1 cellular context compared by ENCODE assay signal in the genomic region with DNA sequence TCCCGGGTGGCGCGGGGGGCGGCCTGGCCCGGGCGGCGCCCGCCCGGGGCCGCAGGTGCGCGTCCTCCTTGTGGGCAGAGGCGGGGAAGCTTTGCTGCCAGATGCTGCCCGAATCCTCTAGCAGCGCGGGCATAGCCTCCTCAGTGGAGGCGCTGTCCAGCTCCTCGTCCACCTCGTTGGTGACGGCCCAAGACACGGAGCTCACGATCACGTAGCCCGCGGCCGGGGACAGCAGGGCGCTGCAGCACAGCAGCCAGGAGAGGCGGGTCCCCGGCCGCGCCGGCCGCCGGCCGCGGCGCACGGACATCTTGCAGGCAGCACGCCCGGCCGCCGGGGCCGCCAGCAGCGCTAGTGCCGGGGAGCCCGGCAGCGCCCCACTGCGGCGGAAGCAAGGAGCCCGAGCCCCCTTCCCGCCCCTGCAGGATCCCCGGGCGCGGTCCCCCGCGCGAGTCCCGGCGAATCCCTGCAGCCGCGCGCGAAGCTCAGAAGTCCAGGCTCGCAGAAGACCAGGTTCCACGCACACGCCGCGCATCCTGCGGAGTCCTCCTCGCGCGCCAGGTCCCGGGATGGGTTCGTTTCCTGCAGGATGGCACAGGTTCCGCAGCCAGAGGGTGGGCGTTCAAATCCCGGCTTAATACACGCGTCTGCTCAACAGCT.
TF ChIP-seq lines count a peak whose summit lies in the region.

A gene with protein sequence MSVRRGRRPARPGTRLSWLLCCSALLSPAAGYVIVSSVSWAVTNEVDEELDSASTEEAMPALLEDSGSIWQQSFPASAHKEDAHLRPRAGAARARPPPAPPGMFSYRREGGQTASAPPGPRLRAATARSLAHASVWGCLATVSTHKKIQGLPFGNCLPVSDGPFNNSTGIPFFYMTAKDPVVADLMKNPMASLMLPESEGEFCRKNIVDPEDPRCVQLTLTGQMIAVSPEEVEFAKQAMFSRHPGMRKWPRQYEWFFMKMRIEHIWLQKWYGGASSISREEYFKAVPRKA (minus strand): TSS at position 353 of the 657 bp plus-strand sequence. CDS start 46 bp downstream, at position 307.

TF ChIP-seq in HepG2, 621 proteins besides CTCF, POLR2A, EP300 and RAD21 (continued from another document):
- TF ChIP-seq, protein P1, sequence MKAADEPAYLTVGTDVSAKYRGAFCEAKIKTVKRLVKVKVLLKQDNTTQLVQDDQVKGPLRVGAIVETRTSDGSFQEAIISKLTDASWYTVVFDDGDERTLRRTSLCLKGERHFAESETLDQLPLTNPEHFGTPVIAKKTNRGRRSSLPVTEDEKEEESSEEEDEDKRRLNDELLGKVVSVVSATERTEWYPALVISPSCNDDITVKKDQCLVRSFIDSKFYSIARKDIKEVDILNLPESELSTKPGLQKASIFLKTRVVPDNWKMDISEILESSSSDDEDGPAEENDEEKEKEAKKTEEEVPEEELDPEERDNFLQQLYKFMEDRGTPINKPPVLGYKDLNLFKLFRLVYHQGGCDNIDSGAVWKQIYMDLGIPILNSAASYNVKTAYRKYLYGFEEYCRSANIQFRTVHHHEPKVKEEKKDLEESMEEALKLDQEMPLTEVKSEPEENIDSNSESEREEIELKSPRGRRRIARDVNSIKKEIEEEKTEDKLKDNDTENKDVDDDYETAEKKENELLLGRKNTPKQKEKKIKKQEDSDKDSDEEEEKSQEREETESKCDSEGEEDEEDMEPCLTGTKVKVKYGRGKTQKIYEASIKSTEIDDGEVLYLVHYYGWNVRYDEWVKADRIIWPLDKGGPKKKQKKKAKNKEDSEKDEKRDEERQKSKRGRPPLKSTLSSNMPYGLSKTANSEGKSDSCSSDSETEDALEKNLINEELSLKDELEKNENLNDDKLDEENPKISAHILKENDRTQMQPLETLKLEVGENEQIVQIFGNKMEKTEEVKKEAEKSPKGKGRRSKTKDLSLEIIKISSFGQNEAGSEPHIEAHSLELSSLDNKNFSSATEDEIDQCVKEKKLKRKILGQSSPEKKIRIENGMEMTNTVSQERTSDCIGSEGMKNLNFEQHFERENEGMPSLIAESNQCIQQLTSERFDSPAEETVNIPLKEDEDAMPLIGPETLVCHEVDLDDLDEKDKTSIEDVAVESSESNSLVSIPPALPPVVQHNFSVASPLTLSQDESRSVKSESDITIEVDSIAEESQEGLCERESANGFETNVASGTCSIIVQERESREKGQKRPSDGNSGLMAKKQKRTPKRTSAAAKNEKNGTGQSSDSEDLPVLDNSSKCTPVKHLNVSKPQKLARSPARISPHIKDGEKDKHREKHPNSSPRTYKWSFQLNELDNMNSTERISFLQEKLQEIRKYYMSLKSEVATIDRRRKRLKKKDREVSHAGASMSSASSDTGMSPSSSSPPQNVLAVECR (CRISPR knock-in tag; IDR thresholded peaks at IDR 0.05; ENCODE audit: borderline replicate concordance), result no peak
- TF ChIP-seq ZNF34 (CRISPR knock-in tag; IDR thresholded peaks at IDR 0.05; ENCODE audit: borderline replicate concordance) (no peak), ZNF3 (CRISPR knock-in tag; IDR thresholded peaks at IDR 0.05) (no peak), SRSF1 (optimal IDR thresholded peaks at IDR 0.05; ENCODE audit: low read depth, low read length) (no peak)
- TF ChIP-seq, protein P2, sequence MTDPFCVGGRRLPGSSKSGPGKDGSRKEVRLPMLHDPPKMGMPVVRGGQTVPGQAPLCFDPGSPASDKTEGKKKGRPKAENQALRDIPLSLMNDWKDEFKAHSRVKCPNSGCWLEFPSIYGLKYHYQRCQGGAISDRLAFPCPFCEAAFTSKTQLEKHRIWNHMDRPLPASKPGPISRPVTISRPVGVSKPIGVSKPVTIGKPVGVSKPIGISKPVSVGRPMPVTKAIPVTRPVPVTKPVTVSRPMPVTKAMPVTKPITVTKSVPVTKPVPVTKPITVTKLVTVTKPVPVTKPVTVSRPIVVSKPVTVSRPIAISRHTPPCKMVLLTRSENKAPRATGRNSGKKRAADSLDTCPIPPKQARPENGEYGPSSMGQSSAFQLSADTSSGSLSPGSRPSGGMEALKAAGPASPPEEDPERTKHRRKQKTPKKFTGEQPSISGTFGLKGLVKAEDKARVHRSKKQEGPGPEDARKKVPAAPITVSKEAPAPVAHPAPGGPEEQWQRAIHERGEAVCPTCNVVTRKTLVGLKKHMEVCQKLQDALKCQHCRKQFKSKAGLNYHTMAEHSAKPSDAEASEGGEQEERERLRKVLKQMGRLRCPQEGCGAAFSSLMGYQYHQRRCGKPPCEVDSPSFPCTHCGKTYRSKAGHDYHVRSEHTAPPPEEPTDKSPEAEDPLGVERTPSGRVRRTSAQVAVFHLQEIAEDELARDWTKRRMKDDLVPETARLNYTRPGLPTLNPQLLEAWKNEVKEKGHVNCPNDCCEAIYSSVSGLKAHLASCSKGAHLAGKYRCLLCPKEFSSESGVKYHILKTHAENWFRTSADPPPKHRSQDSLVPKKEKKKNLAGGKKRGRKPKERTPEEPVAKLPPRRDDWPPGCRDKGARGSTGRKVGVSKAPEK (CRISPR knock-in tag; IDR thresholded peaks at IDR 0.05; ENCODE audit: borderline replicate concordance), result 0 out of 2 replicates have a peak, but pooled peaks have one; percentile 90
TF ChIP-seq in HepG2: peak in this region for 81.
